11 cellular contexts compared by ENCODE assay signal in genomic region chr5:32506809-32507208, GRCh38.
A peak's percentile ranks its signal among the peaks of the same experiment; 100 is the strongest.
DNase-seq lines count a peak whose midpoint lies in the region; ATAC-seq and TF ChIP-seq lines count a peak whose summit lies in the region.
"Had no signal": no experiment of that assay in that cellular context is flagged by ENCODE, and none has a peak within 500 bp of the region (broad histone marks: within the 10 kb centered on the region; RNA-seq: fewer than 3 reads in every experiment).

No MANE protein-coding gene starts in this region.

- H3K4me2 ChIP-seq in GM23248 (ENCODE audit: unreplicated experiment), result peak overlapping the region; percentile 85

- H3K36me3 ChIP-seq in GM23248 (ENCODE audit: low read depth) (no peaks in the 10 kb centered on the region), stomach smooth muscle (ENCODE audit: control insufficient read depth in 2 of 2, insufficient read depth in 2 of 2, low read length in 2 of 2) (no peaks in the 10 kb centered on the region)
- H3K36me3 ChIP-seq: thyroid gland had no signal

- no peak for ATAC-seq in HG03469 (IDR thresholded peaks at IDR 0.05; ENCODE audit: unreplicated experiment)

- H3K27ac ChIP-seq in GM23248 (peak overlapping the region; percentile 80), stomach smooth muscle (ENCODE audit: low read length) (peak overlapping the region; percentile 66)
- H3K27ac ChIP-seq: thyroid gland had no signal

- H3K79me2 ChIP-seq in GM23248 (ENCODE audit: insufficient read depth), result no peaks in the 10 kb centered on the region

- H4K20me1 ChIP-seq in GM23248 (ENCODE audit: insufficient read depth), result no peaks in the 10 kb centered on the region

- H3K9me3 ChIP-seq in GM23248 (ENCODE audit: low read depth) (no peaks in the 10 kb centered on the region), stomach smooth muscle (ENCODE audit: control insufficient read depth in 2 of 2, low read length in 2 of 2) (no peaks in the 10 kb centered on the region)
- H3K9me3 ChIP-seq: thyroid gland had no signal

- H3F3A ChIP-seq in GM23248 (ENCODE audit: insufficient read depth), result peaks cover 58% of the 10 kb centered on the region

- no peak overlapping the region for H2AFZ ChIP-seq in GM23248

- no peak for TF ChIP-seq CTCF in fibroblast of villous mesenchyme (IDR thresholded peaks at IDR 0.05; ENCODE audit: insufficient read depth, low read depth, low read length)

- 0% methylated on average over 1 of the region's 1 CpG for WGBS in GM23248 (ENCODE audit: low coverage in 1 of 2, low lambda C conversion rate in 2 of 2, missing lambda C conversion rate in 2 of 2), 2 experiments

- H3K4me1 ChIP-seq in GM23248 (ENCODE audit: insufficient read depth), result peaks cover 51% of the 10 kb centered on the region
- peaks cover 27% of the 10 kb centered on the region for H3K4me1 ChIP-seq in stomach smooth muscle (ENCODE audit: control insufficient read depth, insufficient read depth, low read length)

- H3K4me3 ChIP-seq in GM23248 (no peak overlapping the region), fibroblast of villous mesenchyme (ENCODE audit: low read depth, low read length) (no peak overlapping the region), stomach smooth muscle (ENCODE audit: low read length in 2 of 2) (peak overlapping the region in 1 of 2 donors; percentile 66)
- H3K4me3 ChIP-seq: thyroid gland had no signal

- H3K9ac ChIP-seq in GM23248, result no peak overlapping the region
- H3K9ac ChIP-seq in stomach smooth muscle (ENCODE audit: low read length in 2 of 2), result no peak overlapping the region

- peak; percentile 94 for DNase-seq in GM23248
- peak; percentile 32 for DNase-seq in T1000 (lab: John Stamatoyannopoulos, UW)
- DNase-seq in fibroblast of villous mesenchyme (ENCODE audit: low read depth), result peak; percentile 64
- no peak for DNase-seq in AML-193 (lab: John Stamatoyannopoulos, UW)
- DNase-seq in NCI-H2196 treated with DMSO at 0.1 percent for 48 hours (lab: John Stamatoyannopoulos, UW; ENCODE audit: unreplicated experiment), result no peak
- DNase-seq in activated naive CD4-positive, alpha-beta T cell treated with Interleukin-2 at 50 U/mL for 16 hours, result no peak
- DNase-seq: NCI-H2029 treated with DMSO at 0.1 percent for 48 hours, OCI-M1, thyroid gland had no signal

- H3K9me2 ChIP-seq in GM23248 (ENCODE audit: insufficient read depth), result no peaks in the 10 kb centered on the region

- H3K27me3 ChIP-seq in GM23248 (replicated peaks; ENCODE audit: insufficient read depth) (no peaks in the 10 kb centered on the region), stomach smooth muscle (ENCODE audit: control insufficient read depth in 1 of 2, insufficient read depth in 2 of 2, low read length in 2 of 2) (no peaks in the 10 kb centered on the region)
- H3K27me3 ChIP-seq: thyroid gland had no signal

- in situ Hi-C loops in GM23248 (cut with MboI), result no loop called here

Comparison
In these comparisons a context has a peak if more than half of its experiments do, and no peak if none do; other contexts are left out.
1. DNase-seq: peak in GM23248 (single experiment), T1000 (single experiment) and fibroblast of villous mesenchyme (single experiment); none in AML-193 (0 of 2), NCI-H2196 treated with DMSO at 0.1 percent for 48 hours (single experiment) and activated naive CD4-positive, alpha-beta T cell treated with Interleukin-2 at 50 U/mL for 16 hours (single experiment).